In the genomic region with DNA sequence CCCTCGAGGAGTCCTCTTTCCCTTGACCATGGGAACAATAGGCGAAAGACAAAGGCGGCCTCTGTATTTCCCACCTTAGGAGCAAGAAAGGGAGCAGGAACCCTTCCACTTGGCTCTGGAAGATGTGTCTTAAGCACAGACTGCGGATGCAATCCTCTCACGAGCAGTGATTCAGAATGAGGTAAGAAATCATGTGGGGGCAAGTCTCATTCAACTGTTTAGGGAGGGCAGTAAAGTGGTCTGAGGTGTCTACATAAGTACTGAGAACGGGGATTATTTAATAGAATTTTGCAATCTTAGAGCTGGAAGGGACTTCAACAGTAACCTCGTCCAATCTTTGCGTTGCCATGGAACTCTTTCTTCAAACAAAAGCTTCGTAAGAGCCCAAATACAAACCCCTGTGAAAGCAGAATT, we compare ENCODE assay signal across 7 cellular contexts. TPM values are rescaled to one million over a fixed set of nuclear protein-coding genes. Genes with fewer than 3 reads are reported as not detected.
A peak's percentile ranks its signal among the peaks of the same experiment; 100 is the strongest.
DNase-seq lines count a peak whose midpoint lies in the region; TF ChIP-seq lines count a peak whose summit lies in the region.

No MANE protein-coding gene starts in this region.

- TF ChIP-seq EP300 in suprapubic skin (IDR thresholded peaks at IDR 0.05) = no peak

- H3K27me3 Mint-ChIP-seq in HFFc6 (ENCODE audit: insufficient read depth) = peaks cover 3% of the 10 kb centered on the region; the same call in 1 of the 2 replicates
- H3K27me3 Mint-ChIP-seq in glutamatergic neuron (ENCODE audit: unreplicated experiment) = peaks cover 8% of the 10 kb centered on the region

- DNase-seq in HFFc6 = peak; percentile 81
- peak; percentile 75 for DNase-seq in astrocyte of the spinal cord (ENCODE audit: low read depth, low spot score)
- DNase-seq in kidney epithelial cell (ENCODE audit: low read depth) = peak; percentile 74
- DNase-seq in suprapubic skin (ENCODE audit: low spot score in 2 of 2) = no peak
- no peak for DNase-seq in NCI-H2029 (lab: John Stamatoyannopoulos, UW)
- DNase-seq in posterior cingulate gyrus = no peak
- DNase-seq in glutamatergic neuron = no peak

- H3K4me3 ChIP-seq in astrocyte of the spinal cord (ENCODE audit: low read depth, low read length) = no peak overlapping the region
- no peak overlapping the region for H3K4me3 ChIP-seq in kidney epithelial cell (ENCODE audit: low read depth, low read length)
- no peak overlapping the region for H3K4me3 ChIP-seq in suprapubic skin

- H3K9me3 Mint-ChIP-seq in HFFc6 (no peaks in the 10 kb centered on the region), glutamatergic neuron (ENCODE audit: unreplicated experiment) (peaks cover 4% of the 10 kb centered on the region)

- H3K4me3 Mint-ChIP-seq in HFFc6 (peak overlapping the region; percentile 99), glutamatergic neuron (ENCODE audit: unreplicated experiment) (no peak overlapping the region)

- no peak for TF ChIP-seq CTCF in HFFc6 (IDR thresholded peaks at IDR 0.05)
- TF ChIP-seq CTCF in astrocyte of the spinal cord (IDR thresholded peaks at IDR 0.05; ENCODE audit: low read depth, low read length) = no peak
- TF ChIP-seq CTCF in kidney epithelial cell (IDR thresholded peaks at IDR 0.05; ENCODE audit: insufficient read depth, low read length, poor library complexity, severe bottlenecking) = no peak
- no peak for TF ChIP-seq CTCF in suprapubic skin (IDR thresholded peaks at IDR 0.05)
- TF ChIP-seq CTCF in glutamatergic neuron (IDR thresholded peaks at IDR 0.05; ENCODE audit: partially characterized antibody, unreplicated experiment) = no peak

- intact Hi-C loops in posterior cingulate gyrus (cut with DNase I) = loop anchor here (1.0 to 5.0 kb wide), 4 partner anchors 31 to 864 kb away; a partner anchor contains a TSS

- no peak for TF ChIP-seq POLR2A in suprapubic skin (IDR thresholded peaks at IDR 0.05)

- H3K27ac Mint-ChIP-seq in HFFc6 (peak overlapping the region; percentile 93), glutamatergic neuron (ENCODE audit: unreplicated experiment) (no peak overlapping the region)

- in situ Hi-C loops in astrocyte of the spinal cord (cut with HindIII; ENCODE audit: low sequenced_read_pairs) = loop anchor here (25.0 kb wide), 1 partner anchor 104 kb away; no protein-coding TSS in a partner anchor

- H3K27me3 ChIP-seq in kidney epithelial cell (ENCODE audit: control insufficient read depth, insufficient read depth, low read length) (no peaks in the 10 kb centered on the region), suprapubic skin (no peaks in the 10 kb centered on the region)

- peak overlapping the region; percentile 68 for H3K27ac ChIP-seq in suprapubic skin

- 0 out of 2 replicates have a peak, but pooled peaks cover 5% of the 10 kb centered on the region for H3K36me3 Mint-ChIP-seq in HFFc6 (ENCODE audit: low read depth)
- H3K36me3 Mint-ChIP-seq in glutamatergic neuron (ENCODE audit: unreplicated experiment) = no peaks in the 10 kb centered on the region

- no peaks in the 10 kb centered on the region for H3K9me3 ChIP-seq in suprapubic skin

- 36% methylated on average over 9 of the region's 9 CpGs for WGBS in suprapubic skin

- H3K4me1 Mint-ChIP-seq in HFFc6 (ENCODE audit: low read depth) (peaks cover 58% of the 10 kb centered on the region), glutamatergic neuron (ENCODE audit: low read depth, unreplicated experiment) (peaks cover 8% of the 10 kb centered on the region)

- H3K36me3 ChIP-seq in kidney epithelial cell (ENCODE audit: control insufficient read depth, insufficient read depth, low read length) (no peaks in the 10 kb centered on the region), suprapubic skin (no peaks in the 10 kb centered on the region)

- H3K4me1 ChIP-seq in suprapubic skin = peaks cover 30% of the 10 kb centered on the region

RNA-seq across cellular contexts. Expression of a gene that starts 1.6 kb away (rescaled TPM):
- total RNA-seq in HFFc6 (2021; fragmentation: NEBNext Ultra II Directional; extraction: Animal tissue kit (Norgen Biotek cat#: 25700)) = 10 to 100 TPM; 24.2 to 27.4 (median 26.9) TPM
- total RNA-seq in kidney epithelial cell (14.8 and 17.9 TPM in 2 replicates), suprapubic skin (1 to 10 TPM; 2.2 to 4.7 (median 4.1) TPM), glutamatergic neuron (ENCODE audit: unreplicated experiment) (1.3 TPM)

RNA-seq across cellular contexts. Expression of a gene that starts 21.4 kb away (rescaled TPM):
- 10 to 100 TPM; 38.9 to 48.3 (median 43.2) TPM for total RNA-seq in HFFc6 (2021; fragmentation: NEBNext Ultra II Directional; extraction: Animal tissue kit (Norgen Biotek cat#: 25700))
- 54.3 and 55.4 TPM in 2 replicates for total RNA-seq in kidney epithelial cell
- 10 to 100 TPM; 55.0 to 69.1 (median 61.1) TPM for total RNA-seq in suprapubic skin
- 19.5 TPM for total RNA-seq in glutamatergic neuron (ENCODE audit: unreplicated experiment)

RNA-seq across cellular contexts. Expression of a gene that starts 51.0 kb away (rescaled TPM):
- total RNA-seq in HFFc6 (2021; fragmentation: NEBNext Ultra II Directional; extraction: Animal tissue kit (Norgen Biotek cat#: 25700)) = 10 to 100 TPM; 80.0 to 89.1 (median 86.0) TPM
- total RNA-seq in kidney epithelial cell = 64.0 and 76.3 TPM in 2 replicates
- 10 to 100 TPM; 38.0 to 72.3 (median 62.4) TPM for total RNA-seq in suprapubic skin
- 93.8 TPM for total RNA-seq in glutamatergic neuron (ENCODE audit: unreplicated experiment)

Comparison
In these comparisons a context has a peak if more than half of its experiments do, and no peak if none do; other contexts are left out.
1. DNase-seq: peak in HFFc6 (single experiment), astrocyte of the spinal cord (single experiment) and kidney epithelial cell (single experiment); none in suprapubic skin (0 of 2), NCI-H2029 (single experiment), posterior cingulate gyrus (0 of 10) and glutamatergic neuron (single experiment).